In genomic region chr3:151086484-151087456, GRCh38 we compare ENCODE assay signal across 8 cellular contexts. TPM values are rescaled to one million over a fixed set of nuclear protein-coding genes. Genes with fewer than 3 reads are reported as not detected.
DNase-seq lines count a peak whose midpoint lies in the region; ATAC-seq lines count a peak whose summit lies in the region.

No MANE protein-coding gene starts in this region.

- H3K4me1 Mint-ChIP-seq in activated CD4-positive, alpha-beta T cell treated with anti-CD3 and anti-CD28 coated beads, Interleukin-2, amount 10 ng/mL, durations not matched to agents 24 days and 14 days: peaks cover 8% of the 10 kb centered on the region

- DNase-seq in A172 (ENCODE audit: low spot score) (peak; percentile 74), NCI-H2171 treated with DMSO at 0.1 percent for 48 hours (lab: John Stamatoyannopoulos, UW) (peak; percentile 89), dedifferentiated amniotic fluid mesenchymal stem cell (ENCODE audit: extremely low spot score) (peak; percentile 90), left lobe of liver (ENCODE audit: low spot score) (peak; percentile 56)
- peak; percentile 88 for DNase-seq in activated CD4-positive, alpha-beta T cell treated with anti-CD3 and anti-CD28 coated beads, Interleukin-2, amount 10 ng/mL, durations not matched to agents 24 days and 14 days
- peak; percentile 82 for DNase-seq in stimulated activated CD4-positive, alpha-beta T cell treated with anti-CD3 and anti-CD28 coated beads, Interleukin-1b, Interleukin-23, amount 100 ng/mL, for 48 hours

- peak; percentile 60 for ATAC-seq in GM18858 (IDR thresholded peaks at IDR 0.05; ENCODE audit: unreplicated experiment)
- ATAC-seq in HG03103 (IDR thresholded peaks at IDR 0.05; ENCODE audit: low read depth, unreplicated experiment): peak; percentile 61
- peak; percentile 86 for ATAC-seq in left lobe of liver

- H3K9me3 Mint-ChIP-seq in activated CD4-positive, alpha-beta T cell treated with anti-CD3 and anti-CD28 coated beads, Interleukin-2, amount 10 ng/mL, durations not matched to agents 24 days and 14 days: no peaks in the 10 kb centered on the region

- H3K36me3 Mint-ChIP-seq in activated CD4-positive, alpha-beta T cell treated with anti-CD3 and anti-CD28 coated beads, Interleukin-2, amount 10 ng/mL, durations not matched to agents 24 days and 14 days (ENCODE audit: low read depth): no peaks in the 10 kb centered on the region

- H3K4me3 Mint-ChIP-seq in activated CD4-positive, alpha-beta T cell treated with anti-CD3 and anti-CD28 coated beads, Interleukin-2, amount 10 ng/mL, durations not matched to agents 24 days and 14 days: peak overlapping the region; percentile 88

- intact Hi-C loops in activated CD4-positive, alpha-beta T cell treated with anti-CD3 and anti-CD28 coated beads, Interleukin-2, amount 10 ng/mL, durations not matched to agents 24 days and 14 days (cut with micrococcal nuclease): loop anchor here (1.0 to 10.0 kb wide), 9 partner anchors 60 to 1274 kb away; partner anchors contain the start of genes ERICH6 and RNF13

- peaks cover 58% of the 10 kb centered on the region for H3K27me3 Mint-ChIP-seq in activated CD4-positive, alpha-beta T cell treated with anti-CD3 and anti-CD28 coated beads, Interleukin-2, amount 10 ng/mL, durations not matched to agents 24 days and 14 days

- H3K27ac Mint-ChIP-seq in activated CD4-positive, alpha-beta T cell treated with anti-CD3 and anti-CD28 coated beads, Interleukin-2, amount 10 ng/mL, durations not matched to agents 24 days and 14 days: peak overlapping the region; percentile 53

RNA-seq across cellular contexts. Expression of gene MED12L, which starts 1.3 kb away (rescaled TPM):
- total RNA-seq in A172 (2014; rRNA removed; shearing (Covaris generic)): 0.12 TPM in 2 replicates
- 2.5 and 4.9 TPM in 2 replicates for total RNA-seq in activated CD4-positive, alpha-beta T cell treated with anti-CD3 and anti-CD28 coated beads, Interleukin-2, amount 10 ng/mL, durations not matched to agents 24 days and 14 days
- 0.15 TPM for total RNA-seq in left lobe of liver

Comparison
In these comparisons a context has a peak if more than half of its experiments do, and no peak if none do; other contexts are left out.
1. Peak in every context shown above with its lines: DNase-seq and ATAC-seq.